In genomic region chr22:37676691-37677627, GRCh38 we compare ENCODE assay signal across 8 cellular contexts. TPM values are rescaled to one million over a fixed set of nuclear protein-coding genes. Genes with fewer than 3 reads are reported as not detected.
A peak's percentile ranks its signal among the peaks of the same experiment; 100 is the strongest.
DNase-seq lines count a peak whose midpoint lies in the region; ATAC-seq and TF ChIP-seq lines count a peak whose summit lies in the region.

No MANE protein-coding gene starts in this region.

- peak; percentile 93 for DNase-seq in PC-3
- peak; percentile 96 for DNase-seq in activated T-cell treated with anti-CD3 and anti-CD28 coated beads, Interleukin-2, amount 50 U/mL, for 1 hour
- DNase-seq in esophagus muscularis mucosa (ENCODE audit: extremely low spot score) = peak; percentile 97
- DNase-seq in naive thymus-derived CD4-positive, alpha-beta T cell = peak; percentile 82 to 95 (median 94)
- DNase-seq in stimulated activated CD8-positive, alpha-beta memory T cell treated with anti-CD3 and anti-CD28 coated beads, Interleukin-7, amount 100 ng/mL, for 48 hours (ENCODE audit: extremely low read depth in 1 of 2, low read depth in 1 of 2) = peak; percentile 88 to 92

- no peaks in the 10 kb centered on the region for H3K9me3 Mint-ChIP-seq in naive thymus-derived CD4-positive, alpha-beta T cell

- POLR2A ChIA-PET in PC-3 (lab: Charles Lee; ENCODE audit: unreplicated experiment) = interaction anchor here (0.6 kb wide), 1 partner anchor 58 kb away, joined by 4 read pairs; no protein-coding TSS in a partner anchor
- POLR2A ChIA-PET in naive thymus-derived CD4-positive, alpha-beta T cell (lab: Charles Lee) = interaction anchor here (0.6 to 10.0 kb wide), 17 partner anchors 9 to 1293 kb away, joined by 3 to 142 read pairs (median 8); partner anchors contain the start of genes GGA1, NOL12, PDXP and SH3BP1

- BruUV-seq in PC-3 (replicated peaks; lab: Mats Ljungman, UMichigan) = TSS peak; percentile 97

- TF ChIP-seq CTCF in PC-3 (conservative IDR thresholded peaks at IDR 0.05; ENCODE audit: low read depth, low read length) (no peak), esophagus muscularis mucosa (IDR thresholded peaks at IDR 0.05) (no peak)

- H3K79me2 ChIP-seq in ACC112 (ENCODE audit: control insufficient read depth, insufficient read depth, low read length, unreplicated experiment) (peaks cover 26% of the 10 kb centered on the region), PC-3 (ENCODE audit: low read length) (peaks cover 25% of the 10 kb centered on the region)

- H3K36me3 Mint-ChIP-seq in naive thymus-derived CD4-positive, alpha-beta T cell = peaks cover 0 to 10% (median 0%) of the 10 kb centered on the region in 5 donors

- H3K27ac ChIP-seq in ACC112 (ENCODE audit: low read depth, low read length) = peak overlapping the region; percentile 84
- H3K27ac ChIP-seq in PC-3 (ENCODE audit: low read length) = peak overlapping the region; percentile 93
- H3K27ac ChIP-seq in esophagus muscularis mucosa (replicated peaks in 1 of 4) = peak overlapping the region; percentile 91 to 98 (median 94)
- H3K27ac ChIP-seq in naive thymus-derived CD4-positive, alpha-beta T cell (ENCODE audit: low read depth, low read length) = peak overlapping the region; percentile 99

- no peak overlapping the region for H2AFZ ChIP-seq in ACC112 (ENCODE audit: low read length, unreplicated experiment)
- no peak overlapping the region for H2AFZ ChIP-seq in PC-3 (ENCODE audit: low read length)

- no peak for TF ChIP-seq EP300 in esophagus muscularis mucosa (IDR thresholded peaks at IDR 0.05)

- H4K20me1 ChIP-seq in PC-3 (ENCODE audit: low read length) = peaks cover 6% of the 10 kb centered on the region; the same call in 1 of the 2 replicates

- CTCF ChIA-PET in PC-3 (lab: Charles Lee) = interaction anchor here (1.0 kb wide), 1 partner anchor 33 kb away, joined by 3 read pairs; no protein-coding TSS in a partner anchor
- CTCF ChIA-PET in naive thymus-derived CD4-positive, alpha-beta T cell (lab: Charles Lee) = interaction anchor here (0.6 to 13.7 kb wide), 3 partner anchors 15 to 39 kb away, joined by 3 to 254 read pairs (median 3); partner anchors contain the start of genes PDXP and SH3BP1

- peak overlapping the region; percentile 86 for H3K9ac ChIP-seq in PC-3 (ENCODE audit: low read length)

- H3K4me3 Mint-ChIP-seq in naive thymus-derived CD4-positive, alpha-beta T cell = peak overlapping the region; percentile 82 to 99 (median 91)

- no peaks in the 10 kb centered on the region for H3K27me3 Mint-ChIP-seq in naive thymus-derived CD4-positive, alpha-beta T cell

- H3K36me3 ChIP-seq in ACC112 (ENCODE audit: insufficient read depth, low read length) (peaks cover 3% of the 10 kb centered on the region; the same call in 1 of the 2 replicates), PC-3 (ENCODE audit: low read depth, low read length) (peaks cover 5% of the 10 kb centered on the region; the same call in 1 of the 2 replicates), esophagus muscularis mucosa (peaks cover 0 to 28% (median 26%) of the 10 kb centered on the region in 4 donors)
- H3K36me3 ChIP-seq in naive thymus-derived CD4-positive, alpha-beta T cell (ENCODE audit: control insufficient read depth in 2 of 3, insufficient read depth in 3 of 3, low read length in 3 of 3) = no peaks in the 10 kb centered on the region

- peaks cover 13 to 67% (median 60%) of the 10 kb centered on the region in 7 donors for H3K4me1 Mint-ChIP-seq in naive thymus-derived CD4-positive, alpha-beta T cell

- H3K9me3 ChIP-seq in PC-3 (ENCODE audit: low read length) (no peaks in the 10 kb centered on the region), esophagus muscularis mucosa (no peaks in the 10 kb centered on the region)
- H3K9me3 ChIP-seq in naive thymus-derived CD4-positive, alpha-beta T cell (ENCODE audit: control insufficient read depth in 2 of 3, low read length in 3 of 3) = no peaks in the 10 kb centered on the region

- H3K4me3 ChIP-seq in ACC112 (ENCODE audit: low read depth, low read length) (peak overlapping the region; percentile 94), PC-3 (ENCODE audit: low read length) (peak overlapping the region; percentile 85), esophagus muscularis mucosa (peak overlapping the region; percentile 60 to 74 (median 64))
- peak overlapping the region; percentile 60 for H3K4me3 ChIP-seq in naive thymus-derived CD4-positive, alpha-beta T cell (ENCODE audit: low read length)

- no peak for TF ChIP-seq POLR2A in esophagus muscularis mucosa (IDR thresholded peaks at IDR 0.05; ENCODE audit: low read depth)

- ATAC-seq in GM18909 (IDR thresholded peaks at IDR 0.05; ENCODE audit: poor library complexity, unreplicated experiment) (peak; percentile 47), HG03460 (IDR thresholded peaks at IDR 0.05; ENCODE audit: unreplicated experiment) (peak; percentile 43), PC-3 (peak; percentile 25)
- peak; percentile 93 for ATAC-seq in naive thymus-derived CD4-positive, alpha-beta T cell

- peak overlapping the region; percentile 97 for H3K4me2 ChIP-seq in PC-3 (ENCODE audit: low read length)

- intact Hi-C loops in PC-3 (cut with micrococcal nuclease) = no loop called here
- intact Hi-C loops in esophagus muscularis mucosa (cut with DNase I) = no loop called here
- intact Hi-C loops in naive thymus-derived CD4-positive, alpha-beta T cell (cut with micrococcal nuclease) = loop anchor here (1.0 to 10.0 kb wide), 12 partner anchors 9 to 452 kb away; partner anchors contain the start of genes GGA1 (in 2 of the 2), NOL12 (in 2 of the 2), PDXP (in 2 of the 2) and CYTH4 (in 1 of the 2)

- H3K27ac Mint-ChIP-seq in naive thymus-derived CD4-positive, alpha-beta T cell = peak overlapping the region; percentile 94 to 100 (median 100)

- H3K4me1 ChIP-seq in ACC112 (ENCODE audit: control insufficient read depth, insufficient read depth, low read length, unreplicated experiment) (peaks cover 13% of the 10 kb centered on the region), PC-3 (ENCODE audit: insufficient read depth, low read length) (peaks cover 15% of the 10 kb centered on the region), esophagus muscularis mucosa (peaks cover 44 to 97% (median 83%) of the 10 kb centered on the region in 4 donors)
- H3K4me1 ChIP-seq in naive thymus-derived CD4-positive, alpha-beta T cell (ENCODE audit: control insufficient read depth in 2 of 2, insufficient read depth in 2 of 2, low read length in 2 of 2) = peaks cover 29 to 37% of the 10 kb centered on the region in 2 donors

- H3K9me2 ChIP-seq in PC-3 (replicated peaks; ENCODE audit: low read length) = no peaks in the 10 kb centered on the region

- no peaks in the 10 kb centered on the region for H3K27me3 ChIP-seq in ACC112 (ENCODE audit: insufficient read depth, low read length)
- no peaks in the 10 kb centered on the region for H3K27me3 ChIP-seq in PC-3 (ENCODE audit: low read length)
- no peaks in the 10 kb centered on the region for H3K27me3 ChIP-seq in esophagus muscularis mucosa
- H3K27me3 ChIP-seq in naive thymus-derived CD4-positive, alpha-beta T cell (ENCODE audit: control insufficient read depth in 2 of 2, insufficient read depth in 2 of 2, low read length in 2 of 2) = no peaks in the 10 kb centered on the region

- peaks cover 3% of the 10 kb centered on the region for H3F3A ChIP-seq in PC-3 (ENCODE audit: low read length, unreplicated experiment)

- WGBS in esophagus muscularis mucosa = 3% methylated on average over 38 of the region's 46 CpGs

RNA-seq across cellular contexts. Expression of gene LGALS1, which starts 1.5 kb away (rescaled TPM):
- total RNA-seq in PC-3 (2014; rRNA removed) = 1,612 and 2,325 TPM in 2 replicates
- 1,000 to 10,000 TPM in 3 of 4 donors, 100 to 1,000 TPM in 1; 710 to 1,112 (median 1,021) TPM for total RNA-seq in esophagus muscularis mucosa
- total RNA-seq in naive thymus-derived CD4-positive, alpha-beta T cell = 100 to 1,000 TPM in 2 of 5 experiments, 10 to 100 TPM in 3; 23.6 to 969 (median 54.4) TPM
- 10 to 100 TPM; 22.9 to 30.5 TPM for polyA plus RNA-seq in naive thymus-derived CD4-positive, alpha-beta T cell

RNA-seq across cellular contexts. Expression of gene NOL12, which starts 9.2 kb away (rescaled TPM):
- 32.9 and 45.4 TPM in 2 replicates for total RNA-seq in PC-3 (2014; rRNA removed)
- total RNA-seq in esophagus muscularis mucosa = 10 to 100 TPM in 3 of 4 donors, 1 to 10 TPM in 1; 9.1 to 18.4 (median 14.5) TPM
- total RNA-seq in naive thymus-derived CD4-positive, alpha-beta T cell = 10 to 100 TPM; 32.8 to 52.5 (median 45.3) TPM
- polyA plus RNA-seq in naive thymus-derived CD4-positive, alpha-beta T cell = 10 to 100 TPM; 42.7 to 48.6 TPM

RNA-seq across cellular contexts. Expression of gene PDXP, which starts 18.4 kb away (rescaled TPM):
- 36.9 and 51.3 TPM in 2 replicates for total RNA-seq in PC-3 (2014; rRNA removed)
- total RNA-seq in esophagus muscularis mucosa = 10 to 100 TPM in 3 of 4 donors, 1 to 10 TPM in 1; 7.3 to 28.3 (median 17.4) TPM
- 10 to 100 TPM in 1 of 5 experiments, 1 to 10 TPM in 4; 3.9 to 27.4 (median 7.5) TPM for total RNA-seq in naive thymus-derived CD4-positive, alpha-beta T cell
- polyA plus RNA-seq in naive thymus-derived CD4-positive, alpha-beta T cell = 1 to 10 TPM; 1.9 to 3.6 TPM

RNA-seq across cellular contexts. Expression of gene TRIOBP, which starts 19.9 kb away (rescaled TPM):
- total RNA-seq in PC-3 (2014; rRNA removed) (64.5 and 74.8 TPM in 2 replicates), esophagus muscularis mucosa (100 to 1,000 TPM; 150 to 208 (median 182) TPM)
- 10 to 100 TPM; 15.0 to 43.0 (median 25.7) TPM for total RNA-seq in naive thymus-derived CD4-positive, alpha-beta T cell
- 10 to 100 TPM in 1 of 2 donors, 1 to 10 TPM in 1; 6.7 to 15.4 TPM for polyA plus RNA-seq in naive thymus-derived CD4-positive, alpha-beta T cell

RNA-seq across cellular contexts. Expression of gene SH3BP1, which starts 37.5 kb away (rescaled TPM):
- total RNA-seq in PC-3 (2014; rRNA removed) (18.0 and 23.2 TPM in 2 replicates), esophagus muscularis mucosa (1 to 10 TPM; 1.5 to 7.5 (median 4.3) TPM)
- 100 to 1,000 TPM in 2 of 5 experiments, 10 to 100 TPM in 3; 66.4 to 157 (median 89.2) TPM for total RNA-seq in naive thymus-derived CD4-positive, alpha-beta T cell
- 10 to 100 TPM; 12.9 to 23.0 TPM for polyA plus RNA-seq in naive thymus-derived CD4-positive, alpha-beta T cell

Comparison
In these comparisons a context has a peak if more than half of its experiments do, and no peak if none do; other contexts are left out.
1. Peak in every context shown above with its lines: DNase-seq, ATAC-seq, H3K4me3 ChIP-seq and H3K27ac ChIP-seq.
2. ATAC-seq: peak in every context shown above with its lines; median percentile 93 in naive thymus-derived CD4-positive, alpha-beta T cell; 47 in GM18909; 43 in HG03460; 25 in PC-3.
3. intact Hi-C loops: an anchor here in naive thymus-derived CD4-positive, alpha-beta T cell (1.0 to 10.0 kb wide); none called in PC-3 and esophagus muscularis mucosa.